In the genomic region with DNA sequence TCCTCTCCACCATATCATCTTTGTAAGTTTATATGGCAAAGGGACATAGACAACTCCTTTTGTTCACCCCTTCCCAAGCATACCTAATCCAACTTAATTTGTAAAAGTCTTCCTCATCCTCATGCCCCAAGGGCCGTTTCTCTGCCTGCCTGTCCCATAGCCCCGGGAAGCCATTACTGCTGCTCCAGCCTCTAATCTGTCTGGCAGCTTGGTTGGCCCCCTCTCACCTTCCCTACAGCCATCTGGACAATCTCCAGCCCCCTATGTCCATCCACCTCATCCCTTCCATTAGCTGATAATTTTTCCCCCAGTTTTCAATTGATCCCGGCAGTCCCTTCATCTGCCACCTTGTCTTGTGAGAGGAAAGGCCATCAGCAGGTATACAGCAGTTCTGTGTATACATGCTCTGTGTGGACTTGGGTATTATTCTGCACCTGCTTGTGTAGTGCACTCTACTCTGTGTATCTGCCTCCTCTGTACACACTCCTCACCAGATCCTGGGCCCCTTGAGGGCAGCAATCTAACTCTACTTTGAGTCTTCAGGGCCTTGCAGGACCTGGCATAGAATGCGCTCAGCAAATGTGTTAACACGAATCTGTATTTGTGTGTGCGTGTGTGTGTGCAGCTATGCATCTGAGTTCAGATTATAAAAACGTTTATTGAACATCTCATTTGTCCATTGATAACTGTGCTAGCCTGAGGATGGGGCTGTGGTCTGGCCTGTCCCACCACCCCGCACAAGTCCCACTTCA, we compare ENCODE assay signal across 8 cellular contexts. TPM values are rescaled to one million over a fixed set of nuclear protein-coding genes. Genes with fewer than 3 reads are reported as not detected.
DNase-seq lines count a peak whose midpoint lies in the region; ATAC-seq, FAIRE-seq and TF ChIP-seq lines count a peak whose summit lies in the region.

No MANE protein-coding gene starts in this region.

- ATAC-seq in activated T-helper 17 cell treated with anti-CD3 and anti-CD28 coated beads, Interleukin-2, amount 50 U/mL, for 72 hours (replicated peaks) = peak; percentile 2

- DNase-seq in MM.1S = peak; percentile 57
- DNase-seq in hepatocyte (ENCODE audit: low spot score) = no peak
- DNase-seq in cerebellar nuclear complex (lab: John Stamatoyannopoulos, UW) = no peak
- no peak for DNase-seq in D721Med (ENCODE audit: insufficient read length, low spot score)
- DNase-seq in hepatic stellate cell (ENCODE audit: low spot score) = no peak

- TF ChIP-seq CTCF in DOHH2 (IDR thresholded peaks at IDR 0.05; ENCODE audit: low read depth, low read length, poor library complexity, severe bottlenecking) = no peak
- no peak for TF ChIP-seq CTCF in MM.1S (IDR thresholded peaks at IDR 0.05; ENCODE audit: low read length)
- TF ChIP-seq CTCF in hepatocyte (IDR thresholded peaks at IDR 0.05; ENCODE audit: poor library complexity) = no peak
- TF ChIP-seq CTCF in D721Med (IDR thresholded peaks at IDR 0.05; ENCODE audit: insufficient read depth, missing control alignments) = no peak

- H3K4me1 ChIP-seq in DOHH2 (ENCODE audit: control insufficient read depth, low read length) (peaks cover 75% of the 10 kb centered on the region), MM.1S (ENCODE audit: low read length) (peaks cover 52% of the 10 kb centered on the region), hepatocyte (ENCODE audit: insufficient read depth) (peaks cover 36% of the 10 kb centered on the region), stomach smooth muscle (ENCODE audit: control insufficient read depth, insufficient read depth, low read length) (peaks cover 64% of the 10 kb centered on the region)

- H3K4me3 Mint-ChIP-seq in activated T-helper 17 cell treated with anti-CD3 and anti-CD28 coated beads, Interleukin-2, amount 50 U/mL, for 72 hours = peak overlapping the region; percentile 90

- H2AFZ ChIP-seq in MM.1S (ENCODE audit: low read length) (peak overlapping the region; percentile 1), hepatocyte (no peak overlapping the region)

- H3K36me3 ChIP-seq in DOHH2 (ENCODE audit: control insufficient read depth, low read length) = peaks cover 18% of the 10 kb centered on the region
- no peaks in the 10 kb centered on the region for H3K36me3 ChIP-seq in MM.1S (replicated peaks; ENCODE audit: insufficient read depth, low read length)
- no peaks in the 10 kb centered on the region for H3K36me3 ChIP-seq in hepatocyte (replicated peaks; ENCODE audit: insufficient read depth, low read depth)
- H3K36me3 ChIP-seq in stomach smooth muscle (ENCODE audit: control insufficient read depth in 2 of 2, insufficient read depth in 2 of 2, low read length in 2 of 2) = no peaks in the 10 kb centered on the region

- H3K9me3 Mint-ChIP-seq in activated T-helper 17 cell treated with anti-CD3 and anti-CD28 coated beads, Interleukin-2, amount 50 U/mL, for 72 hours = no peaks in the 10 kb centered on the region

- H3F3A ChIP-seq in DOHH2 (ENCODE audit: control insufficient read depth, insufficient read depth) = peaks cover 21% of the 10 kb centered on the region
- H3F3A ChIP-seq in MM.1S (ENCODE audit: insufficient read depth, low read length) = peaks cover 26% of the 10 kb centered on the region

- H3K9me2 ChIP-seq in DOHH2 (replicated peaks; ENCODE audit: control insufficient read depth, low read length) (no peaks in the 10 kb centered on the region), MM.1S (replicated peaks; ENCODE audit: insufficient read depth, low read length) (no peaks in the 10 kb centered on the region), hepatocyte (replicated peaks; ENCODE audit: insufficient read depth) (no peaks in the 10 kb centered on the region)

- H3K36me3 Mint-ChIP-seq in activated T-helper 17 cell treated with anti-CD3 and anti-CD28 coated beads, Interleukin-2, amount 50 U/mL, for 72 hours (ENCODE audit: low read depth) = peaks cover 7% of the 10 kb centered on the region

- H3K4me1 Mint-ChIP-seq in activated T-helper 17 cell treated with anti-CD3 and anti-CD28 coated beads, Interleukin-2, amount 50 U/mL, for 72 hours = peaks cover 28% of the 10 kb centered on the region

- FAIRE-seq in D721Med (lab: Jason Lieb, UNC) = no peak

- no peaks in the 10 kb centered on the region for H3K9me3 ChIP-seq in DOHH2 (ENCODE audit: control insufficient read depth, insufficient read depth, low read length)
- H3K9me3 ChIP-seq in MM.1S (replicated peaks; ENCODE audit: insufficient read depth, low read length) = no peaks in the 10 kb centered on the region
- H3K9me3 ChIP-seq in hepatocyte (ENCODE audit: low read depth) = no peaks in the 10 kb centered on the region
- H3K9me3 ChIP-seq in stomach smooth muscle (ENCODE audit: control insufficient read depth in 2 of 2, low read length in 2 of 2) = no peaks in the 10 kb centered on the region

- 45% methylated on average over 8 of the region's 8 CpGs for WGBS in hepatocyte (ENCODE audit: low lambda C conversion rate, missing lambda C conversion rate)

- H3K27ac ChIP-seq in DOHH2 (ENCODE audit: low read depth, low read length) = peak overlapping the region; percentile 97
- H3K27ac ChIP-seq in MM.1S (ENCODE audit: low read length) = peak overlapping the region; percentile 87
- peak overlapping the region; percentile 100 for H3K27ac ChIP-seq in hepatocyte
- H3K27ac ChIP-seq in stomach smooth muscle (ENCODE audit: low read length) = peak overlapping the region; percentile 100

- H4K20me1 ChIP-seq in DOHH2 (ENCODE audit: control insufficient read depth, insufficient read depth, low read depth, low read length) (no peaks in the 10 kb centered on the region), MM.1S (ENCODE audit: insufficient read depth, low read length) (no peaks in the 10 kb centered on the region), hepatocyte (ENCODE audit: insufficient read depth, poor library complexity, severe bottlenecking) (peaks cover 8% of the 10 kb centered on the region)

- no peaks in the 10 kb centered on the region for H3K27me3 Mint-ChIP-seq in activated T-helper 17 cell treated with anti-CD3 and anti-CD28 coated beads, Interleukin-2, amount 50 U/mL, for 72 hours

- H3K27ac Mint-ChIP-seq in activated T-helper 17 cell treated with anti-CD3 and anti-CD28 coated beads, Interleukin-2, amount 50 U/mL, for 72 hours = peak overlapping the region; percentile 99

- H3K4me3 ChIP-seq in DOHH2 (ENCODE audit: low read length) = peak overlapping the region; percentile 87
- H3K4me3 ChIP-seq in MM.1S (ENCODE audit: low read length) = peak overlapping the region; percentile 55
- H3K4me3 ChIP-seq in hepatocyte = no peak overlapping the region
- peak overlapping the region; percentile 64 to 71 for H3K4me3 ChIP-seq in stomach smooth muscle (ENCODE audit: low read length in 2 of 2)

- H3K9ac ChIP-seq in MM.1S (ENCODE audit: low read length) = peak overlapping the region; percentile 78
- H3K9ac ChIP-seq in stomach smooth muscle (ENCODE audit: low read length in 2 of 2) = peak overlapping the region; percentile 69 to 95

- H3K79me2 ChIP-seq in DOHH2 (ENCODE audit: control insufficient read depth, low read length) (peaks cover 29% of the 10 kb centered on the region), MM.1S (ENCODE audit: low read length) (peaks cover 20% of the 10 kb centered on the region), hepatocyte (peaks cover 12% of the 10 kb centered on the region)

- H3K4me2 ChIP-seq in DOHH2 (ENCODE audit: low read length) (peak overlapping the region; percentile 99), MM.1S (ENCODE audit: low read depth, low read length) (peak overlapping the region; percentile 91), hepatocyte (peak overlapping the region; percentile 71)

- H3K27me3 ChIP-seq in DOHH2 (ENCODE audit: control insufficient read depth, low read length) (no peaks in the 10 kb centered on the region), MM.1S (replicated peaks; ENCODE audit: insufficient read depth, low read length) (no peaks in the 10 kb centered on the region), hepatocyte (no peaks in the 10 kb centered on the region), stomach smooth muscle (ENCODE audit: control insufficient read depth in 1 of 2, insufficient read depth in 2 of 2, low read length in 2 of 2) (no peaks in the 10 kb centered on the region)

RNA-seq across cellular contexts. Expression of a gene that starts 3.7 kb away (rescaled TPM):
- total RNA-seq in activated T-helper 17 cell treated with anti-CD3 and anti-CD28 coated beads, Interleukin-2, amount 50 U/mL, for 72 hours = 10 to 100 TPM; 34.4 to 68.5 TPM
- total RNA-seq in hepatocyte = 9.6 and 20.1 TPM in 2 replicates
- 25.1 and 30.8 TPM in 2 replicates for polyA plus RNA-seq in hepatocyte
